ENCODE assay signal across 8 cellular contexts in the genomic region with DNA sequence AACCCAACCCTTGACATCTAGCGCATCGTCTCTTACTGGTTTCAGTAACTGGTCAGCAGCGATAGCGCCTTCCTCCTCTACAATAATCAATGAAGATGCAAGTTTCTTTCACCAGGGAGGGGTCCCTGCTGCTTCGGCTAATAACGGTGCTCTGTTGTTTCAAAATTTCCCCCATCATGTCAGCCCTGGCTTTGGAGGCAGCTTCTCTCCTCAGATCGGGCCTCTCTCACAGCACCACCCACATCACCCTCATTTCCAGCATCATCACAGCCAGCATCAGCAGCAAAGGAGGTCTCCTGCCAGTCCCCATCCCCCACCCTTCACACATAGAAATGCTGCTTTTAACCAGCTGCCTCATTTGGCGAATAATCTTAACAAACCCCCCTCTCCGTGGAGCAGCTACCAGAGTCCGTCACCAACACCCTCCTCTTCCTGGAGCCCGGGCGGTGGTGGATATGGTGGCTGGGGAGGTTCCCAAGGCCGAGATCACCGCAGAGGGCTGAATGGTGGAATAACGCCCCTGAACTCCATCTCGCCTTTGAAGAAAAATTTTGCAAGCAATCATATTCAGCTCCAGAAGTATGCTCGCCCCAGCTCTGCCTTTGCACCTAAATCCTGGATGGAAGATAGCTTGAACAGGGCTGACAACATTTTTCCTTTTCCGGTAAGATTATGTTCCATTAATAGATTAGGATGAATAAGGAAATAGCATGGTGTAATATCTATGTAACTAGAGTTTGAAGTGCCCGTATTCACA. TPM values are rescaled to one million over a fixed set of nuclear protein-coding genes. Genes with fewer than 3 reads are reported as not detected.
DNase-seq lines count a peak whose midpoint lies in the region; ATAC-seq and TF ChIP-seq lines count a peak whose summit lies in the region.

No MANE protein-coding gene starts in this region.

- ATAC-seq in activated naive CD8-positive, alpha-beta T cell treated with anti-CD3 and anti-CD28 coated beads, Interleukin-2, amount 50 U/mL, for 24 hours: no peak
- ATAC-seq in gastrocnemius medialis: no peak
- ATAC-seq in GM21825 (IDR thresholded peaks at IDR 0.05; ENCODE audit: unreplicated experiment): no peak

- peaks cover 59 to 94% (median 66%) of the 10 kb centered on the region in 4 donors for H3K4me1 Mint-ChIP-seq in CD4-positive, alpha-beta memory T cell
- peaks cover 76% of the 10 kb centered on the region for H3K4me1 Mint-ChIP-seq in activated naive CD8-positive, alpha-beta T cell treated with anti-CD3 and anti-CD28 coated beads, Interleukin-2, amount 50 U/mL, for 24 hours

- intact Hi-C loops in CD4-positive, alpha-beta memory T cell (cut with micrococcal nuclease): no loop called here
- intact Hi-C loops in gastrocnemius medialis (cut with DNase I; ENCODE audit: low total_unique reads): no loop called here

- peak in 1 of 2 donors; percentile 10 for TF ChIP-seq POLR2A in gastrocnemius medialis (IDR thresholded peaks at IDR 0.05)

- H3K27me3 ChIP-seq in CD4-positive, alpha-beta memory T cell (ENCODE audit: insufficient read depth, low read length): no peaks in the 10 kb centered on the region
- H3K27me3 ChIP-seq in gastrocnemius medialis: no peaks in the 10 kb centered on the region

- POLR2A ChIA-PET in CD4-positive, alpha-beta memory T cell (lab: Charles Lee; ENCODE audit: partially characterized antibody): interaction anchor here (1.1 to 5.9 kb wide), 5 partner anchors 13 to 274 kb away, joined by 3 to 41 read pairs (median 5); a partner anchor contains a TSS

- TF ChIP-seq CTCF in LNCaP clone FGC (IDR thresholded peaks at IDR 0.05; ENCODE audit: control insufficient read depth, extremely low read depth, insufficient read depth) (no peak), gastrocnemius medialis (IDR thresholded peaks at IDR 0.05 in 4 of 5, conservative IDR thresholded peaks at IDR 0.05 in 1 of 5) (no peak), GM20000 (IDR thresholded peaks at IDR 0.05; ENCODE audit: extremely low read depth, missing control alignments) (no peak)

- H3K9me3 ChIP-seq in CD4-positive, alpha-beta memory T cell (ENCODE audit: control insufficient read depth in 1 of 2, low read length in 2 of 2): no peaks in the 10 kb centered on the region
- no peaks in the 10 kb centered on the region for H3K9me3 ChIP-seq in gastrocnemius medialis

- H3K36me3 Mint-ChIP-seq in CD4-positive, alpha-beta memory T cell: peaks cover 0 to 16% of the 10 kb centered on the region in 2 donors
- no peaks in the 10 kb centered on the region for H3K36me3 Mint-ChIP-seq in activated naive CD8-positive, alpha-beta T cell treated with anti-CD3 and anti-CD28 coated beads, Interleukin-2, amount 50 U/mL, for 24 hours (ENCODE audit: low read depth)

- in situ Hi-C loops in gastrocnemius medialis (cut with MboI; ENCODE audit: low sequenced_read_pairs in 4 of 4): loop anchor here in 2 of 4 donors (5.0 to 10.0 kb wide), 3 partner anchors 74 to 138 kb away; no protein-coding TSS in a partner anchor

- no peaks in the 10 kb centered on the region for H3K27me3 Mint-ChIP-seq in CD4-positive, alpha-beta memory T cell
- H3K27me3 Mint-ChIP-seq in activated naive CD8-positive, alpha-beta T cell treated with anti-CD3 and anti-CD28 coated beads, Interleukin-2, amount 50 U/mL, for 24 hours: no peaks in the 10 kb centered on the region

- H3K4me1 ChIP-seq in CD4-positive, alpha-beta memory T cell (ENCODE audit: insufficient read depth, low read length): peaks cover 74% of the 10 kb centered on the region
- H3K4me1 ChIP-seq in gastrocnemius medialis: peaks cover 11 to 31% of the 10 kb centered on the region in 2 donors

- CTCF ChIA-PET in CD4-positive, alpha-beta memory T cell (lab: Charles Lee; ENCODE audit: partially characterized antibody): interaction anchor here (0.7 to 2.5 kb wide), 8 partner anchors 27 to 274 kb away, joined by 3 to 16 read pairs (median 4); a partner anchor contains a TSS

- peak overlapping the region in 4 of 7 donors; percentile 13 to 79 (median 46) for H3K27ac Mint-ChIP-seq in CD4-positive, alpha-beta memory T cell
- H3K27ac Mint-ChIP-seq in activated naive CD8-positive, alpha-beta T cell treated with anti-CD3 and anti-CD28 coated beads, Interleukin-2, amount 50 U/mL, for 24 hours: no peak overlapping the region

- no peaks in the 10 kb centered on the region for H3K36me3 ChIP-seq in CD4-positive, alpha-beta memory T cell (ENCODE audit: insufficient read depth, low read length)
- no peaks in the 10 kb centered on the region for H3K36me3 ChIP-seq in gastrocnemius medialis

- DNase-seq in CD4-positive, alpha-beta memory T cell: no peak
- DNase-seq in LNCaP clone FGC (ENCODE audit: low read depth): no peak
- no peak for DNase-seq in activated naive CD8-positive, alpha-beta T cell treated with anti-CD3 and anti-CD28 coated beads, Interleukin-2, amount 50 U/mL, for 24 hours
- DNase-seq in hypothalamus (lab: John Stamatoyannopoulos, UW): peak in 36 of 51 donors; percentile 24 to 83 (median 42)
- peak; percentile 26 to 49 for DNase-seq in gastrocnemius medialis
- DNase-seq in KG1 (lab: John Stamatoyannopoulos, UW): no peak
- DNase-seq in GM20000 (ENCODE audit: low spot score): no peak

- peak overlapping the region; percentile 73 to 98 (median 90) for H3K4me3 Mint-ChIP-seq in CD4-positive, alpha-beta memory T cell
- peak overlapping the region; percentile 93 for H3K4me3 Mint-ChIP-seq in activated naive CD8-positive, alpha-beta T cell treated with anti-CD3 and anti-CD28 coated beads, Interleukin-2, amount 50 U/mL, for 24 hours

- no peaks in the 10 kb centered on the region for H3K9me3 Mint-ChIP-seq in CD4-positive, alpha-beta memory T cell
- H3K9me3 Mint-ChIP-seq in activated naive CD8-positive, alpha-beta T cell treated with anti-CD3 and anti-CD28 coated beads, Interleukin-2, amount 50 U/mL, for 24 hours: no peaks in the 10 kb centered on the region

- peak overlapping the region; percentile 8 to 26 for H3K4me3 ChIP-seq in CD4-positive, alpha-beta memory T cell (ENCODE audit: low read length in 2 of 2)
- H3K4me3 ChIP-seq in LNCaP clone FGC (ENCODE audit: low read depth, low read length) (peak overlapping the region; percentile 90), gastrocnemius medialis (peak overlapping the region; percentile 79 to 90 (median 88))

- no peak overlapping the region for H3K27ac ChIP-seq in CD4-positive, alpha-beta memory T cell (ENCODE audit: low read depth, low read length)
- H3K27ac ChIP-seq in gastrocnemius medialis: peak overlapping the region; percentile 94 to 99 (median 96)

RNA-seq across cellular contexts. Expression of a gene that starts 2.2 kb away (rescaled TPM):
- 10 to 100 TPM; 17.1 to 18.3 TPM for total RNA-seq in CD4-positive, alpha-beta memory T cell
- polyA plus RNA-seq in CD4-positive, alpha-beta memory T cell: 1 to 10 TPM; 1.9 to 6.1 TPM
- total RNA-seq in gastrocnemius medialis: 100 to 1,000 TPM in 2 of 4 donors, 10 to 100 TPM in 2; 97.8 to 109 (median 102) TPM

Comparison
In these comparisons a context has a peak if more than half of its experiments do, and no peak if none do; other contexts are left out.
1. DNase-seq: peak in hypothalamus (36 of 51) and gastrocnemius medialis (2 of 2); none in CD4-positive, alpha-beta memory T cell (0 of 5), LNCaP clone FGC (single experiment), activated naive CD8-positive, alpha-beta T cell treated with anti-CD3 and anti-CD28 coated beads, Interleukin-2, amount 50 U/mL, for 24 hours (single experiment), KG1 (single experiment) and GM20000 (single experiment).
2. H3K4me3 ChIP-seq: peak in every context shown above with its lines; median percentile 90 in LNCaP clone FGC; 88 in gastrocnemius medialis; 17 in CD4-positive, alpha-beta memory T cell.
3. RNA of a gene that starts 2.2 kb away (total RNA-seq): 97.8 to 109 TPM in gastrocnemius medialis; 17.1 to 18.3 TPM in CD4-positive, alpha-beta memory T cell; every median in the first group is over 4 times any median in the second.